ENCODE assay signal across 1 cellular context in genomic region chr19:9865732-9866627, GRCh38.
TF ChIP-seq lines count a peak whose summit lies in the region.

No MANE protein-coding gene starts in this region.

TF ChIP-seq in GM23338, 12 proteins besides CTCF, POLR2A, EP300 and RAD21 (continued from another document):
- TF ChIP-seq ZNF462 (CRISPR knock-in tag; IDR thresholded peaks at IDR 0.05) (no peak), REST (IDR thresholded peaks at IDR 0.05; ENCODE audit: unreplicated experiment) (no peak), EZH2 (IDR thresholded peaks at IDR 0.05; ENCODE audit: low read depth, unreplicated experiment) (no peak), POLR2AphosphoS5 (IDR thresholded peaks at IDR 0.05; ENCODE audit: low read depth) (no peak)
